ENCODE assay signal across 26 cellular contexts in genomic region chr2:88871336-88871735, GRCh38.
DNase-seq lines count a peak whose midpoint lies in the region; FAIRE-seq and TF ChIP-seq lines count a peak whose summit lies in the region.
"Had no signal": no experiment of that assay in that cellular context is flagged by ENCODE, and none has a peak within 500 bp of the region (broad histone marks: within the 10 kb centered on the region; RNA-seq: fewer than 3 reads in every experiment).

No MANE protein-coding gene starts in this region.

- DNase-seq in GM12891 (ENCODE audit: insufficient read length, low spot score): no peak
- DNase-seq in MV-4-11 (lab: John Stamatoyannopoulos, UW): peak; percentile 74
- DNase-seq in SKM-1 treated with dmso at 0.1 percent for 144 hours (lab: John Stamatoyannopoulos, UW; ENCODE audit: unreplicated experiment): peak; percentile 81
- DNase-seq in pons (ENCODE audit: low spot score): peak; percentile 63
- DNase-seq in EL: no peak
- DNase-seq in NCI-H82 (lab: John Stamatoyannopoulos, UW): no peak
- DNase-seq in foreskin melanocyte: no peak
- DNase-seq: activated CD4-positive, alpha-beta T cell treated with anti-CD3 and anti-CD28 coated beads, Interleukin-2, amount 10 ng/mL, durations not matched to agents 7 days and 5 days; activated effector memory CD4-positive, alpha-beta T cell treated with anti-CD3 and anti-CD28 coated beads, Interleukin-2, amount 50 U/mL, for 16 hours; activated naive CD8-positive, alpha-beta T cell treated with anti-CD3 and anti-CD28 coated beads for 36 hours; activated T-cell treated with anti-CD3 and anti-CD28 coated beads, Interleukin-2, amount 50 U/mL, for 1 hour; C1 segment of cervical spinal cord; Caco-2; dorsolateral prefrontal cortex; HFFc6; KG1; MM.1S; NCI-H2107; NCI-H446; NCI-H748 treated with DMSO at 0.1 percent for 48 hours; nephron progenitor cell; PC-3; SK-N-SH; substantia nigra; WERI-Rb-1 had no signal

- TF ChIP-seq POLR2A in GM12891 (IDR thresholded peaks at IDR 0.05; ENCODE audit: low read depth, low read length): no peak

- no peak for FAIRE-seq in GM12891 (lab: Jason Lieb, UNC)
- FAIRE-seq: frontal cortex had no signal

TF ChIP-seq in GM12891, 5 proteins besides CTCF, POLR2A, EP300 and RAD21:
- TF ChIP-seq SPI1 (IDR thresholded peaks at IDR 0.05; ENCODE audit: low read depth, low read length): peak; percentile 50; the same call in 1 of the 2 replicates
- TF ChIP-seq POLR2AphosphoS5 (IDR thresholded peaks at IDR 0.05; ENCODE audit: low read depth, low read length): no peak
TF ChIP-seq in GM12891: peak in this region for 1.

Comparison
In these comparisons a context has a peak if more than half of its experiments do, and no peak if none do; other contexts are left out.
1. DNase-seq: peak in MV-4-11 (single experiment), SKM-1 treated with dmso at 0.1 percent for 144 hours (single experiment) and pons (single experiment); none in GM12891 (single experiment), EL (single experiment), NCI-H82 (single experiment) and foreskin melanocyte (single experiment).